In genomic region chr9:130895038-130895437, GRCh38 we compare ENCODE assay signal across 20 cellular contexts. TPM values are rescaled to one million over a fixed set of nuclear protein-coding genes. Genes with fewer than 3 reads are reported as not detected.
"Had no signal": no experiment of that assay in that cellular context is flagged by ENCODE, and none has a peak within 500 bp of the region (broad histone marks: within the 10 kb centered on the region; RNA-seq: fewer than 3 reads in every experiment).

No MANE protein-coding gene starts in this region.

- ATAC-seq: activated naive CD4-positive, alpha-beta T cell treated with anti-CD3 and anti-CD28 coated beads, Interleukin-2, amount 50 U/mL, for 72 hours; stimulated activated naive B cell treated with anti-CD40 and anti-IgM and Interleukin-4, amounts not matched to agents 10 μg/mL and 1 μg/mL and 100 μg/mL, for 72 hours had no signal

- H3K4me3 ChIP-seq: breast epithelium, esophagus muscularis mucosa, left ventricle myocardium inferior, transverse colon had no signal

- H3K4me1 Mint-ChIP-seq: central memory CD8-positive, alpha-beta T cell; natural killer cell had no signal

- H3K9me3 Mint-ChIP-seq: activated naive CD4-positive, alpha-beta T cell treated with anti-CD3 and anti-CD28 coated beads, Interleukin-2, amount 50 U/mL, for 72 hours; central memory CD8-positive, alpha-beta T cell; natural killer cell; stimulated activated naive B cell treated with anti-CD40 and anti-IgM and Interleukin-4, amounts not matched to agents 10 μg/mL and 1 μg/mL and 100 μg/mL, for 72 hours had no signal

- H3K27ac ChIP-seq: breast epithelium had no signal

- H3K4me3 Mint-ChIP-seq: central memory CD8-positive, alpha-beta T cell; natural killer cell; stimulated activated naive B cell treated with anti-CD40 and anti-IgM and Interleukin-4, amounts not matched to agents 10 μg/mL and 1 μg/mL and 100 μg/mL, for 72 hours had no signal

- H3K36me3 Mint-ChIP-seq: activated naive CD4-positive, alpha-beta T cell treated with anti-CD3 and anti-CD28 coated beads, Interleukin-2, amount 50 U/mL, for 72 hours; natural killer cell had no signal

- DNase-seq: activated T-cell treated with anti-CD3 and anti-CD28 coated beads, Interleukin-2, amount 50 U/mL, for 1 hour; effector memory CD4-positive, alpha-beta T cell; hippocampal formation; kidney glomerular epithelial cell; left ventricle myocardium inferior; midbrain; natural killer cell; stimulated activated CD4-positive, alpha-beta T cell treated with anti-CD3 and anti-CD28 coated beads, Interleukin-2, amount 100 ng/mL, for 48 hours; stimulated activated CD8-positive, alpha-beta memory T cell treated with anti-CD3 and anti-CD28 coated beads, Interleukin-4, amount 100 ng/mL, for 48 hours; stimulated activated naive B cell treated with anti-CD40 and anti-IgM and Interleukin-4, amounts not matched to agents 10 μg/mL and 1 μg/mL and 100 μg/mL, for 72 hours; transverse colon had no signal

- H3K36me3 ChIP-seq: breast epithelium had no signal

- H3K9me3 ChIP-seq: breast epithelium, esophagus muscularis mucosa, left ventricle myocardium inferior, transverse colon had no signal

- H3K4me1 ChIP-seq: breast epithelium had no signal

- H3K27ac Mint-ChIP-seq: natural killer cell had no signal

RNA-seq across cellular contexts. Expression of gene QRFP, which starts 1.6 kb away (rescaled TPM):
- total RNA-seq: activated naive CD4-positive, alpha-beta T cell treated with anti-CD3 and anti-CD28 coated beads, Interleukin-2, amount 50 U/mL, for 72 hours; aorta; breast epithelium; dermis microvascular lymphatic vessel endothelial cell; esophagus muscularis mucosa; left ventricle myocardium inferior; lung microvascular endothelial cell; natural killer cell; renal cortical epithelial cell; temporal lobe; transverse colon had no signal
- polyA plus RNA-seq: aorta had no signal

RNA-seq across cellular contexts. Expression of gene FIBCD1, which starts 44.0 kb away (rescaled TPM):
- total RNA-seq: activated naive CD4-positive, alpha-beta T cell treated with anti-CD3 and anti-CD28 coated beads, Interleukin-2, amount 50 U/mL, for 72 hours; aorta; lung microvascular endothelial cell; natural killer cell had no signal
